ENCODE assay signal across 8 cellular contexts in the genomic region with DNA sequence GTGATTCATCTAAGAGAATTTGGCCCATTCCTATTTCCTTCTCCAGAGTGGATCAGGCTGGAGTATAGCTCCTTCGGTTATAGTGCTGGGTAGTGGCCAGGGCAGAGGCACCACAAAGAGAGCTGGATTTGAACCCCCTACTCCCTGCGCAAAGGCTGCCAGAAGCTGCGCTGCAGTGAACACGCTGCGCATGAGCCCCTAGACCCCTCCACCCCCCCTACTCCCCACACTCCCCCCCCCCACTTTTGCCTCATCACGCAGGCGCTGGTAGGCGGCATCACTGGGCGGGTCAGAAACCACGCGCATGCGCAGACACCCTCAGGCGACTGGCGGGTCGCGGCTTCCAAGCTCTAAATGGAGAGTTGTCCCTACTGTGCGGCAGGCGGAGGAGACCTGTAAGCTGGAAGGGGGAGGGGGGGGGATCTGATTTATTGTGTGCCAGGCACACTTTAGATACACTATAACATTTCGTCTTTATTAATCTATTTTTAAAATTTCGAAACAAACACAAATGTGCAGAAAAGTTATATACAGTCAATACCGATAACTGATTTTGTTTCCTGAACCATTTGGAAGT. TPM values are rescaled to one million over a fixed set of nuclear protein-coding genes. Genes with fewer than 3 reads are reported as not detected.
DNase-seq lines count a peak whose midpoint lies in the region; TF ChIP-seq lines count a peak whose summit lies in the region.

No MANE protein-coding gene starts in this region.

- H3K36me3 Mint-ChIP-seq in stimulated activated naive CD8-positive, alpha-beta T cell treated with anti-CD3 and anti-CD28 coated beads, Interleukin-15, Interleukin-2, amounts not matched to agents 100 ng/mL and 50 ng/mL, for 24 hours (ENCODE audit: low read depth): peaks cover 13% of the 10 kb centered on the region

- no peaks in the 10 kb centered on the region for H3F3A ChIP-seq in neural cell (ENCODE audit: insufficient read depth, low read length, poor library complexity, severe bottlenecking)

- TF ChIP-seq CTCF in LNCaP clone FGC (IDR thresholded peaks at IDR 0.05; ENCODE audit: control insufficient read depth, extremely low read depth, insufficient read depth) (no peak), foreskin fibroblast (IDR thresholded peaks at IDR 0.05; ENCODE audit: low read depth, low read length) (no peak), neural cell (IDR thresholded peaks at IDR 0.05; ENCODE audit: poor library complexity, severe bottlenecking) (no peak)

- no peaks in the 10 kb centered on the region for H3K27me3 Mint-ChIP-seq in stimulated activated naive CD8-positive, alpha-beta T cell treated with anti-CD3 and anti-CD28 coated beads, Interleukin-15, Interleukin-2, amounts not matched to agents 100 ng/mL and 50 ng/mL, for 24 hours

- no peaks in the 10 kb centered on the region for H3K27me3 ChIP-seq in ACC112 (ENCODE audit: insufficient read depth, low read length)
- H3K27me3 ChIP-seq in neural cell (ENCODE audit: insufficient read depth, low read depth, low read length): no peaks in the 10 kb centered on the region

- H3K36me3 ChIP-seq in ACC112 (ENCODE audit: insufficient read depth, low read length): peaks cover 6% of the 10 kb centered on the region; the same call in 1 of the 2 replicates
- no peaks in the 10 kb centered on the region for H3K36me3 ChIP-seq in neural cell (ENCODE audit: insufficient read depth, low read length)

- H3K4me2 ChIP-seq in neural cell (ENCODE audit: low read length): peak overlapping the region; percentile 0

- H3K9me3 ChIP-seq in neural cell (ENCODE audit: low read length): no peaks in the 10 kb centered on the region

- H4K20me1 ChIP-seq in neural cell (ENCODE audit: insufficient read depth): no peaks in the 10 kb centered on the region

- DNase-seq in GM19238 (ENCODE audit: insufficient read length, low spot score) (peak; percentile 90), LNCaP clone FGC (ENCODE audit: low read depth) (peak; percentile 45), SHP77 (lab: John Stamatoyannopoulos, UW) (peak; percentile 88 to 89), activated gamma-delta T cell (lab: John Stamatoyannopoulos, UW) (peak; percentile 75), foreskin fibroblast (peak; percentile 78 to 94)

- H3K9me2 ChIP-seq in neural cell (ENCODE audit: insufficient read depth, low read length): no peaks in the 10 kb centered on the region

- H3K4me1 Mint-ChIP-seq in stimulated activated naive CD8-positive, alpha-beta T cell treated with anti-CD3 and anti-CD28 coated beads, Interleukin-15, Interleukin-2, amounts not matched to agents 100 ng/mL and 50 ng/mL, for 24 hours (ENCODE audit: low read depth): peaks cover 38% of the 10 kb centered on the region

- TF ChIP-seq RAD21 in neural cell (conservative IDR thresholded peaks at IDR 0.05): no peak

- H3K4me3 ChIP-seq in ACC112 (ENCODE audit: low read depth, low read length) (peak overlapping the region; percentile 77), LNCaP clone FGC (ENCODE audit: low read depth, low read length) (peak overlapping the region; percentile 55), foreskin fibroblast (ENCODE audit: low read depth in 1 of 2, low read length in 2 of 2) (peak overlapping the region; percentile 40 to 69), neural cell (ENCODE audit: low read length) (peak overlapping the region; percentile 55)

- peak overlapping the region; percentile 90 for H3K4me3 Mint-ChIP-seq in stimulated activated naive CD8-positive, alpha-beta T cell treated with anti-CD3 and anti-CD28 coated beads, Interleukin-15, Interleukin-2, amounts not matched to agents 100 ng/mL and 50 ng/mL, for 24 hours

- peaks cover 30% of the 10 kb centered on the region for H3K79me2 ChIP-seq in ACC112 (ENCODE audit: control insufficient read depth, insufficient read depth, low read length, unreplicated experiment)
- peaks cover 28% of the 10 kb centered on the region for H3K79me2 ChIP-seq in neural cell (replicated peaks; ENCODE audit: insufficient read depth, low read length)

- H2AFZ ChIP-seq in ACC112 (ENCODE audit: low read length, unreplicated experiment): peak overlapping the region; percentile 76
- no peak overlapping the region for H2AFZ ChIP-seq in neural cell (ENCODE audit: low read depth, low read length)

- H3K9me3 Mint-ChIP-seq in stimulated activated naive CD8-positive, alpha-beta T cell treated with anti-CD3 and anti-CD28 coated beads, Interleukin-15, Interleukin-2, amounts not matched to agents 100 ng/mL and 50 ng/mL, for 24 hours: no peaks in the 10 kb centered on the region

- peak overlapping the region; percentile 94 for H3K27ac Mint-ChIP-seq in stimulated activated naive CD8-positive, alpha-beta T cell treated with anti-CD3 and anti-CD28 coated beads, Interleukin-15, Interleukin-2, amounts not matched to agents 100 ng/mL and 50 ng/mL, for 24 hours

- no peak for TF ChIP-seq EP300 in neural cell (conservative IDR thresholded peaks at IDR 0.05; ENCODE audit: poor library complexity, severe bottlenecking)

- H3K9ac ChIP-seq in neural cell (ENCODE audit: low read length): no peak overlapping the region

- H3K27ac ChIP-seq in ACC112 (ENCODE audit: low read depth, low read length) (peak overlapping the region; percentile 24), neural cell (ENCODE audit: low read length) (no peak overlapping the region)

- peaks cover 21% of the 10 kb centered on the region for H3K4me1 ChIP-seq in ACC112 (ENCODE audit: control insufficient read depth, insufficient read depth, low read length, unreplicated experiment)

TF ChIP-seq in neural cell, 6 proteins besides CTCF, POLR2A, EP300 and RAD21:
- TF ChIP-seq EZH2 (IDR thresholded peaks at IDR 0.05; ENCODE audit: borderline replicate concordance, insufficient read depth, low read length, poor library complexity, severe bottlenecking): no peak
- no peak for TF ChIP-seq POLR2AphosphoS5 (IDR thresholded peaks at IDR 0.05)
- no peak for TF ChIP-seq SMC3 (conservative IDR thresholded peaks at IDR 0.05; ENCODE audit: poor library complexity)
- TF ChIP-seq, protein P1, sequence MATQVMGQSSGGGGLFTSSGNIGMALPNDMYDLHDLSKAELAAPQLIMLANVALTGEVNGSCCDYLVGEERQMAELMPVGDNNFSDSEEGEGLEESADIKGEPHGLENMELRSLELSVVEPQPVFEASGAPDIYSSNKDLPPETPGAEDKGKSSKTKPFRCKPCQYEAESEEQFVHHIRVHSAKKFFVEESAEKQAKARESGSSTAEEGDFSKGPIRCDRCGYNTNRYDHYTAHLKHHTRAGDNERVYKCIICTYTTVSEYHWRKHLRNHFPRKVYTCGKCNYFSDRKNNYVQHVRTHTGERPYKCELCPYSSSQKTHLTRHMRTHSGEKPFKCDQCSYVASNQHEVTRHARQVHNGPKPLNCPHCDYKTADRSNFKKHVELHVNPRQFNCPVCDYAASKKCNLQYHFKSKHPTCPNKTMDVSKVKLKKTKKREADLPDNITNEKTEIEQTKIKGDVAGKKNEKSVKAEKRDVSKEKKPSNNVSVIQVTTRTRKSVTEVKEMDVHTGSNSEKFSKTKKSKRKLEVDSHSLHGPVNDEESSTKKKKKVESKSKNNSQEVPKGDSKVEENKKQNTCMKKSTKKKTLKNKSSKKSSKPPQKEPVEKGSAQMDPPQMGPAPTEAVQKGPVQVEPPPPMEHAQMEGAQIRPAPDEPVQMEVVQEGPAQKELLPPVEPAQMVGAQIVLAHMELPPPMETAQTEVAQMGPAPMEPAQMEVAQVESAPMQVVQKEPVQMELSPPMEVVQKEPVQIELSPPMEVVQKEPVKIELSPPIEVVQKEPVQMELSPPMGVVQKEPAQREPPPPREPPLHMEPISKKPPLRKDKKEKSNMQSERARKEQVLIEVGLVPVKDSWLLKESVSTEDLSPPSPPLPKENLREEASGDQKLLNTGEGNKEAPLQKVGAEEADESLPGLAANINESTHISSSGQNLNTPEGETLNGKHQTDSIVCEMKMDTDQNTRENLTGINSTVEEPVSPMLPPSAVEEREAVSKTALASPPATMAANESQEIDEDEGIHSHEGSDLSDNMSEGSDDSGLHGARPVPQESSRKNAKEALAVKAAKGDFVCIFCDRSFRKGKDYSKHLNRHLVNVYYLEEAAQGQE (IDR thresholded peaks at IDR 0.05; ENCODE audit: borderline replicate concordance): no peak
- TF ChIP-seq MXI1 (conservative IDR thresholded peaks at IDR 0.05; ENCODE audit: poor library complexity, severe bottlenecking): no peak
- no peak for TF ChIP-seq TAF1 (IDR thresholded peaks at IDR 0.05; ENCODE audit: low read depth)

RNA-seq across cellular contexts. Expression of a gene that starts 38.7 kb away (rescaled TPM):
- 1,995 and 2,070 TPM in 2 replicates for polyA plus RNA-seq in neural cell
- polyA minus RNA-seq in neural cell: 339 and 402 TPM in 2 replicates

RNA-seq across cellular contexts. Expression of a gene that starts 58.0 kb away (rescaled TPM):
- polyA plus RNA-seq in neural cell: 0.09 and 1.1 TPM in 2 replicates
- polyA minus RNA-seq in neural cell: 1.2 TPM in 1 of 2 replicates, not detected in the other
